20 cellular contexts compared by ENCODE assay signal in genomic region chr12:42725839-42726238, GRCh38.
A peak's percentile ranks its signal among the peaks of the same experiment; 100 is the strongest.
DNase-seq lines count a peak whose midpoint lies in the region; ATAC-seq, FAIRE-seq and TF ChIP-seq lines count a peak whose summit lies in the region.
"Had no signal": no experiment of that assay in that cellular context is flagged by ENCODE, and none has a peak within 500 bp of the region (broad histone marks: within the 10 kb centered on the region; RNA-seq: fewer than 3 reads in every experiment).

No MANE protein-coding gene starts in this region.

- FAIRE-seq in endothelial cell of umbilical vein (lab: Jason Lieb, UNC): no peak
- FAIRE-seq: GM12878 had no signal

- no peak overlapping the region for H2BK12ac ChIP-seq in mesenchymal stem cell (ENCODE audit: low read length in 2 of 2)

- H4K91ac ChIP-seq in mesenchymal stem cell (ENCODE audit: low read length): no peak overlapping the region

- H2BK15ac ChIP-seq in mesenchymal stem cell (ENCODE audit: low read depth, poor library complexity, severe bottlenecking): no peak overlapping the region

- TF ChIP-seq CTCF in RWPE1 (conservative IDR thresholded peaks at IDR 0.05; ENCODE audit: low read depth) (no peak), endothelial cell of umbilical vein (IDR thresholded peaks at IDR 0.05; ENCODE audit: extremely low read depth in 1 of 2, insufficient read depth in 1 of 2, low read depth in 1 of 2, low read length in 2 of 2) (no peak), GM10248 (IDR thresholded peaks at IDR 0.05; ENCODE audit: control extremely low read depth, extremely low read depth, low read depth, missing control alignments) (no peak)

- H3K23ac ChIP-seq in mesenchymal stem cell (ENCODE audit: low read length in 2 of 2): no peak overlapping the region

- no peak overlapping the region for H3K27ac Mint-ChIP-seq in stimulated activated effector memory CD8-positive, alpha-beta T cell treated with anti-CD3 and anti-CD28 coated beads, Interleukin-12 subunit alpha, Interleukin-12 subunit beta, amount 100 ng/mL, for 72 hours
- no peak overlapping the region for H3K27ac Mint-ChIP-seq in effector memory CD8-positive, alpha-beta T cell
- H3K27ac Mint-ChIP-seq: activated CD4-positive, alpha-beta T cell treated with anti-CD3 and anti-CD28 coated beads for 36 hours; activated naive CD8-positive, alpha-beta T cell had no signal

- ATAC-seq in stimulated activated effector memory CD8-positive, alpha-beta T cell treated with anti-CD3 and anti-CD28 coated beads, Interleukin-12 subunit alpha, Interleukin-12 subunit beta, amount 100 ng/mL, for 72 hours: no peak
- no peak for ATAC-seq in effector memory CD8-positive, alpha-beta T cell (replicated peaks)
- ATAC-seq: activated CD4-positive, alpha-beta T cell treated with anti-CD3 and anti-CD28 coated beads for 36 hours; GM12878; Right ventricle myocardium inferior had no signal

- POLR2A ChIA-PET in RWPE1 (lab: Yijun Ruan, JAX; ENCODE audit: low non-redundant PET) (no interaction called here), endothelial cell of umbilical vein (lab: Charles Lee) (no interaction called here), GM10248 (lab: Yijun Ruan, JAX) (no interaction called here)

- dilution Hi-C loops in endothelial cell of umbilical vein (cut with MboI; ENCODE audit: extremely low pct_ligation_motif_present, low sequenced_read_pairs): no loop called here

- H3K27me3 ChIP-seq in endothelial cell of umbilical vein (ENCODE audit: control insufficient read depth in 2 of 2, insufficient read depth in 2 of 2, low read length in 2 of 2) (no peaks in the 10 kb centered on the region), mesenchymal stem cell (ENCODE audit: control insufficient read depth in 1 of 2, insufficient read depth in 1 of 2, low read length in 2 of 2) (no peaks in the 10 kb centered on the region)

- DNase-seq in Caki2 (ENCODE audit: low read depth): peak; percentile 82
- DNase-seq in RWPE1 (ENCODE audit: low spot score): no peak
- DNase-seq in endothelial cell of umbilical vein (ENCODE audit: low read depth, low spot score): peak; percentile 64
- peak; percentile 81 for DNase-seq in mesenchymal stem cell
- DNase-seq in stimulated activated effector memory CD8-positive, alpha-beta T cell treated with anti-CD3 and anti-CD28 coated beads, Interleukin-12 subunit alpha, Interleukin-12 subunit beta, amount 100 ng/mL, for 72 hours (ENCODE audit: low spot score in 2 of 2): no peak
- no peak for DNase-seq in GM10248 (ENCODE audit: extremely low spot score)
- DNase-seq in NCI-H1092 treated with DMSO at 0.1 percent for 48 hours (lab: John Stamatoyannopoulos, UW): no peak
- no peak for DNase-seq in effector memory CD8-positive, alpha-beta T cell
- DNase-seq: activated CD4-positive, alpha-beta T cell treated with anti-CD3 and anti-CD28 coated beads for 36 hours; activated T-cell treated with anti-CD3 and anti-CD28 coated beads, Interleukin-2, amount 50 U/mL, for 1 hour; C1 segment of cervical spinal cord; DND-41; Karpas-422; NCI-H1930; NCI-H748 treated with DMSO at 0.1 percent for 48 hours had no signal

- no peaks in the 10 kb centered on the region for H3K9me1 ChIP-seq in endothelial cell of umbilical vein (replicated peaks; ENCODE audit: control insufficient read depth, extremely low read depth, insufficient read depth, low read length)

- no peak overlapping the region for H2BK5ac ChIP-seq in mesenchymal stem cell (ENCODE audit: low read depth, low read length, poor library complexity, severe bottlenecking)

- H2BK120ac ChIP-seq in mesenchymal stem cell (ENCODE audit: low read depth, low read length): no peak overlapping the region

- no peak overlapping the region for H3K9ac ChIP-seq in endothelial cell of umbilical vein (replicated peaks; ENCODE audit: extremely low read depth, insufficient read depth, low read length)
- H3K9ac ChIP-seq in mesenchymal stem cell (ENCODE audit: low read length): no peak overlapping the region
- H3K9ac ChIP-seq: parathyroid adenoma had no signal

- WGBS in mesenchymal stem cell: 40% methylated on average over 1 of the region's 1 CpG

- H4K8ac ChIP-seq in mesenchymal stem cell (ENCODE audit: low read length): no peak overlapping the region

- TF ChIP-seq POLR2A in endothelial cell of umbilical vein (IDR thresholded peaks at IDR 0.05; ENCODE audit: low read depth, low read length): no peak

- H3K4me3 ChIP-seq in endothelial cell of umbilical vein (replicated peaks in 1 of 3; ENCODE audit: insufficient read depth in 1 of 3, low read depth in 1 of 3, low read length in 3 of 3) (no peak overlapping the region), mesenchymal stem cell (ENCODE audit: insufficient read depth in 1 of 2, low read depth in 1 of 2, low read length in 2 of 2) (no peak overlapping the region)
- H3K4me3 ChIP-seq: GM12878 had no signal

- no peak overlapping the region for H3K14ac ChIP-seq in mesenchymal stem cell (ENCODE audit: low read length in 2 of 2)

- no TSS peak for BruUV-seq in endothelial cell of umbilical vein (replicated peaks; lab: Mats Ljungman, UMichigan)

- no peak overlapping the region for H2AK5ac ChIP-seq in mesenchymal stem cell (ENCODE audit: low read length, severe bottlenecking)

- no peaks in the 10 kb centered on the region for H3K36me3 Mint-ChIP-seq in stimulated activated effector memory CD8-positive, alpha-beta T cell treated with anti-CD3 and anti-CD28 coated beads, Interleukin-12 subunit alpha, Interleukin-12 subunit beta, amount 100 ng/mL, for 72 hours
- no peaks in the 10 kb centered on the region for H3K36me3 Mint-ChIP-seq in effector memory CD8-positive, alpha-beta T cell (ENCODE audit: insufficient read depth)
- H3K36me3 Mint-ChIP-seq: activated naive CD8-positive, alpha-beta T cell had no signal

- CTCF ChIA-PET in RWPE1 (lab: Yijun Ruan, JAX) (no interaction called here), endothelial cell of umbilical vein (lab: Charles Lee) (no interaction called here), GM10248 (lab: Yijun Ruan, JAX) (no interaction called here)

- no peaks in the 10 kb centered on the region for H3K4me1 Mint-ChIP-seq in stimulated activated effector memory CD8-positive, alpha-beta T cell treated with anti-CD3 and anti-CD28 coated beads, Interleukin-12 subunit alpha, Interleukin-12 subunit beta, amount 100 ng/mL, for 72 hours
- H3K4me1 Mint-ChIP-seq in effector memory CD8-positive, alpha-beta T cell (ENCODE audit: low read depth in 2 of 2): no peaks in the 10 kb centered on the region
- H3K4me1 Mint-ChIP-seq: activated CD4-positive, alpha-beta T cell treated with anti-CD3 and anti-CD28 coated beads for 36 hours had no signal

- no peak overlapping the region for H3K18ac ChIP-seq in mesenchymal stem cell (ENCODE audit: low read depth in 1 of 2, low read length in 2 of 2)

- no peak overlapping the region for H3K4ac ChIP-seq in mesenchymal stem cell (ENCODE audit: low read depth in 1 of 2, low read length in 2 of 2)

- H3K9me3 Mint-ChIP-seq in stimulated activated effector memory CD8-positive, alpha-beta T cell treated with anti-CD3 and anti-CD28 coated beads, Interleukin-12 subunit alpha, Interleukin-12 subunit beta, amount 100 ng/mL, for 72 hours: peaks cover 2% of the 10 kb centered on the region
- H3K9me3 Mint-ChIP-seq in effector memory CD8-positive, alpha-beta T cell: peaks cover 2 to 7% of the 10 kb centered on the region in 2 donors

- in situ Hi-C loops in Caki2 (cut with HindIII; ENCODE audit: low pct_unique_long_range_greater_than_20kb, low sequenced_read_pairs): no loop called here

- no peaks in the 10 kb centered on the region for H3K9me3 ChIP-seq in endothelial cell of umbilical vein (replicated peaks; ENCODE audit: control insufficient read depth, insufficient read depth, low read length)
- H3K9me3 ChIP-seq in mesenchymal stem cell (ENCODE audit: control insufficient read depth, low read length): peaks cover 13% of the 10 kb centered on the region

- H3K36me3 ChIP-seq in endothelial cell of umbilical vein (ENCODE audit: control insufficient read depth in 2 of 2, extremely low read depth in 1 of 2, insufficient read depth in 2 of 2, low read length in 2 of 2) (no peaks in the 10 kb centered on the region), mesenchymal stem cell (ENCODE audit: control insufficient read depth in 1 of 2, insufficient read depth in 2 of 2, low read depth in 1 of 2, low read length in 2 of 2) (no peaks in the 10 kb centered on the region)

- H3K27me3 Mint-ChIP-seq in effector memory CD8-positive, alpha-beta T cell: no peaks in the 10 kb centered on the region
- H3K27me3 Mint-ChIP-seq: activated naive CD8-positive, alpha-beta T cell had no signal

- H3K4me1 ChIP-seq in endothelial cell of umbilical vein (ENCODE audit: control insufficient read depth, extremely low read depth, insufficient read depth, low read length) (peaks cover 6% of the 10 kb centered on the region), mesenchymal stem cell (ENCODE audit: control insufficient read depth, insufficient read depth, low read depth, low read length) (peaks cover 1% of the 10 kb centered on the region)
- H3K4me1 ChIP-seq: parathyroid adenoma had no signal

- intact Hi-C loops in endothelial cell of umbilical vein (cut with micrococcal nuclease): loop anchor here (5.0 kb wide), 2 partner anchors 134 to 244 kb away; no protein-coding TSS in a partner anchor

- H3K79me1 ChIP-seq in mesenchymal stem cell (replicated peaks; ENCODE audit: low read length, poor library complexity, severe bottlenecking): no peaks in the 10 kb centered on the region

- H2AFZ ChIP-seq in endothelial cell of umbilical vein (ENCODE audit: low read depth, low read length): no peak overlapping the region
- no peak overlapping the region for H2AFZ ChIP-seq in mesenchymal stem cell (ENCODE audit: low read depth, low read length)
- H2AFZ ChIP-seq: parathyroid adenoma had no signal

- no peak overlapping the region for H3K4me2 ChIP-seq in endothelial cell of umbilical vein (ENCODE audit: insufficient read depth, low read length)
- no peak overlapping the region for H3K4me2 ChIP-seq in mesenchymal stem cell (ENCODE audit: low read length, poor library complexity, severe bottlenecking)

- H3K79me2 ChIP-seq in endothelial cell of umbilical vein (ENCODE audit: control insufficient read depth, insufficient read depth, low read length): no peaks in the 10 kb centered on the region
- H3K79me2 ChIP-seq: parathyroid adenoma had no signal

- H4K20me1 ChIP-seq in endothelial cell of umbilical vein (replicated peaks; ENCODE audit: control insufficient read depth, extremely low read depth, insufficient read depth, low read length): no peaks in the 10 kb centered on the region

- no peak overlapping the region for H3K4me3 Mint-ChIP-seq in stimulated activated effector memory CD8-positive, alpha-beta T cell treated with anti-CD3 and anti-CD28 coated beads, Interleukin-12 subunit alpha, Interleukin-12 subunit beta, amount 100 ng/mL, for 72 hours
- no peak overlapping the region for H3K4me3 Mint-ChIP-seq in effector memory CD8-positive, alpha-beta T cell
- H3K4me3 Mint-ChIP-seq: activated CD4-positive, alpha-beta T cell treated with anti-CD3 and anti-CD28 coated beads for 36 hours; activated naive CD8-positive, alpha-beta T cell had no signal

- H3K27ac ChIP-seq in RWPE1: peak overlapping the region; percentile 63; the same call in 1 of the 2 replicates
- H3K27ac ChIP-seq in endothelial cell of umbilical vein (ENCODE audit: insufficient read depth, low read depth, low read length): no peak overlapping the region
- peak overlapping the region; percentile 96 for H3K27ac ChIP-seq in mesenchymal stem cell (ENCODE audit: low read length, poor library complexity, severe bottlenecking)
- H3K27ac ChIP-seq: HL-60, parathyroid adenoma had no signal

Comparison
In these comparisons a context has a peak if more than half of its experiments do, and no peak if none do; other contexts are left out.
1. DNase-seq: peak in Caki2 (single experiment), endothelial cell of umbilical vein (single experiment) and mesenchymal stem cell (single experiment); none in RWPE1 (single experiment), stimulated activated effector memory CD8-positive, alpha-beta T cell treated with anti-CD3 and anti-CD28 coated beads, Interleukin-12 subunit alpha, Interleukin-12 subunit beta, amount 100 ng/mL, for 72 hours (0 of 2), GM10248 (single experiment), NCI-H1092 treated with DMSO at 0.1 percent for 48 hours (single experiment) and effector memory CD8-positive, alpha-beta T cell (0 of 3).